Comparison of ENCODE assay signal across 35 cellular contexts in the genomic region with DNA sequence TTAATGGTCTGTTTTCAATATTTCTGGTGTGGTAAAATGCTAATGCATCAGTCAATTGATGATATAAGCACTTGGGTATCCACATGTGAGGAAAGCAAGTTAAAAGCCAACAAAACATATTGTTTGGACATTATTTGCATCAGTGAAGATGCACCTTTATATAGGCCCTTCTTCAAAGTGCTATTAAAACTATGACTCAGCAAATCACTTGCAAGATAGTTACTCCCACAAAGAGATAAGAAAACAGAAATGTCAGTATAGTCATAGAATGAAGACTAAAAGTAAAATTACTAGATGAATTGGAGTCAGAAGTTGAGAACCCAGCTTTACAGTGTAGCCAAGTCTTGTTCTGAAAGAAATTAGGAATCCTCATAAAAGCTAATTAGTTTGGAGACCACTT. TPM values are rescaled to one million over a fixed set of nuclear protein-coding genes. Genes with fewer than 3 reads are reported as not detected.
"Had no signal": no experiment of that assay in that cellular context is flagged by ENCODE, and none has a peak within 500 bp of the region (broad histone marks: within the 10 kb centered on the region; RNA-seq: fewer than 3 reads in every experiment).

No MANE protein-coding gene starts in this region.

- H3K9me3 ChIP-seq: gastrocnemius medialis had no signal

- H3K36me3 ChIP-seq: brain microvascular endothelial cell, esophagus muscularis mucosa, gastrocnemius medialis, heart left ventricle had no signal

- H3K27me3 ChIP-seq: brain microvascular endothelial cell, esophagus muscularis mucosa, foreskin keratinocyte, gastrocnemius medialis, heart left ventricle had no signal

- H3K4me3 ChIP-seq: esophagus muscularis mucosa, gastrocnemius medialis, heart left ventricle had no signal

- FAIRE-seq: astrocyte, colon, TTC549 had no signal

- H3K27ac ChIP-seq: brain microvascular endothelial cell, esophagus muscularis mucosa, foreskin keratinocyte, gastrocnemius medialis, heart left ventricle, VCaP had no signal

- ATAC-seq: activated T-cell treated with anti-CD3 and anti-CD28 coated beads, Interleukin-2, amount 50 U/mL, for 72 hours; effector memory CD8-positive, alpha-beta T cell; foreskin keratinocyte; gastrocnemius medialis; heart left ventricle; WTC11 had no signal

- DNase-seq: activated CD4-positive, alpha-beta memory T cell treated with anti-CD3 and anti-CD28 coated beads, Interleukin-2, amount 10 ng/mL, durations not matched to agents 7 days and 5 days; activated CD4-positive, alpha-beta T cell treated with anti-CD3 and anti-CD28 coated beads for 1 hour; activated CD4-positive, alpha-beta T cell treated with anti-CD3 and anti-CD28 coated beads for 4 hours; activated CD4-positive, alpha-beta T cell treated with anti-CD3 and anti-CD28 coated beads, Interleukin-2, amount 10 ng/mL, durations not matched to agents 7 days and 5 days; activated CD4-positive, alpha-beta T cell treated with anti-CD3 and anti-CD28 coated beads, Interleukin-2, amount 50 U/mL, for 4 hours; activated CD8-positive, alpha-beta memory T cell treated with anti-CD3 and anti-CD28 coated beads, Interleukin-2, amount 50 U/mL, for 48 hours; activated effector memory CD4-positive, alpha-beta T cell treated with Interleukin-2 at 50 U/mL for 16 hours; activated gamma-delta T cell treated with Interleukin-2 at 50 U/mL for 16 hours; activated naive CD4-positive, alpha-beta T cell treated with anti-CD3 and anti-CD28 coated beads, Interleukin-2, amount 50 U/mL, for 16 hours; activated naive CD4-positive, alpha-beta T cell treated with Interleukin-2 at 50 U/mL for 16 hours; activated T-cell treated with anti-CD3 and anti-CD28 coated beads for 4 hours; activated T-cell treated with anti-CD3 and anti-CD28 coated beads, Interleukin-2, amount 50 U/mL, for 24 hours; activated T-cell treated with anti-CD3 and anti-CD28 coated beads, Interleukin-2, amount 50 U/mL, for 72 hours; amniotic stem cell; anterior cingulate cortex; brain microvascular endothelial cell; caudate nucleus; cortex of kidney; dermis blood vessel endothelial cell; effector CD4-positive, alpha-beta T cell; effector memory CD8-positive, alpha-beta T cell; erythroblast; foreskin keratinocyte; gastrocnemius medialis; glutamatergic neuron; heart left ventricle; T-helper 2 cell had no signal

- H3K4me1 ChIP-seq: esophagus muscularis mucosa, foreskin keratinocyte, gastrocnemius medialis, heart left ventricle had no signal

RNA-seq across cellular contexts. Expression of gene GRM1, which starts 14.6 kb away (rescaled TPM):
- total RNA-seq: activated CD4-positive, alpha-beta memory T cell treated with anti-CD3 and anti-CD28 coated beads, Interleukin-2, amount 10 ng/mL, durations not matched to agents 7 days and 5 days; activated CD4-positive, alpha-beta T cell treated with anti-CD3 and anti-CD28 coated beads, Interleukin-2, amount 10 ng/mL, durations not matched to agents 7 days and 5 days; activated T-cell treated with anti-CD3 and anti-CD28 coated beads, Interleukin-2, amount 50 U/mL, for 72 hours; chondrocyte; dermis blood vessel endothelial cell; foreskin keratinocyte; T-helper 1 cell treated with Interleukin-12 subunit alpha and Interleukin-12 subunit beta and Interleukin-4 antibody, amounts not matched to agents 30 ng/mL and 1 ng/mL, for 36 hours had no signal
- polyA plus RNA-seq: foreskin keratinocyte had no signal
